ENCODE assay signal across 16 cellular contexts in genomic region chr9:123955637-123956036, GRCh38. TPM values are rescaled to one million over a fixed set of nuclear protein-coding genes. Genes with fewer than 3 reads are reported as not detected.
A peak's percentile ranks its signal among the peaks of the same experiment; 100 is the strongest.
DNase-seq lines count a peak whose midpoint lies in the region; ATAC-seq, FAIRE-seq and TF ChIP-seq lines count a peak whose summit lies in the region.
"Had no signal": no experiment of that assay in that cellular context is flagged by ENCODE, and none has a peak within 500 bp of the region (broad histone marks: within the 10 kb centered on the region; RNA-seq: fewer than 3 reads in every experiment).

No MANE protein-coding gene starts in this region.

- no TSS peak for BruUV-seq in K562 (replicated peaks; lab: Mats Ljungman, UMichigan)

- no peaks in the 10 kb centered on the region for H4K20me1 ChIP-seq in OCI-LY1 (ENCODE audit: insufficient read depth, low read length)
- H4K20me1 ChIP-seq in K562 (replicated peaks; ENCODE audit: control insufficient read depth, insufficient read depth, low read length) = no peaks in the 10 kb centered on the region

- H3K36me3 ChIP-seq in GM06990 (ENCODE audit: control insufficient read depth, insufficient read depth, low read length) = no peaks in the 10 kb centered on the region
- no peaks in the 10 kb centered on the region for H3K36me3 ChIP-seq in OCI-LY1 (ENCODE audit: insufficient read depth, low read length)
- no peaks in the 10 kb centered on the region for H3K36me3 ChIP-seq in K562 (ENCODE audit: control insufficient read depth, insufficient read depth, low read length)

- in situ Hi-C loops in K562 (cut with MboI) = no loop called here

- H3K9me3 ChIP-seq in OCI-LY1 (ENCODE audit: low read length) (no peaks in the 10 kb centered on the region), K562 (replicated peaks; ENCODE audit: control insufficient read depth, insufficient read depth, low read depth, low read length) (no peaks in the 10 kb centered on the region)
- H3K9me3 ChIP-seq: Caco-2 had no signal

- no peak overlapping the region for H3K4me2 ChIP-seq in OCI-LY1 (ENCODE audit: low read length)
- H3K4me2 ChIP-seq in K562 (ENCODE audit: insufficient read depth, low read length) = no peak overlapping the region
- H3K4me2 ChIP-seq: KMS-11 had no signal

- CTCF ChIA-PET in K562 (lab: Yijun Ruan, JAX; ENCODE audit: low intra/inter-chr PET ratio) = no interaction called here

- POLR2A ChIA-PET in K562 (lab: Yijun Ruan, JAX) = no interaction called here

- H3K27me3 ChIP-seq in GM06990 (replicated peaks; ENCODE audit: control insufficient read depth, insufficient read depth, low read length) (no peaks in the 10 kb centered on the region; the same call in 1 of the 2 replicates), OCI-LY1 (ENCODE audit: insufficient read depth, low read length) (no peaks in the 10 kb centered on the region; the same call in 1 of the 2 replicates), K562 (ENCODE audit: control insufficient read depth in 2 of 2, insufficient read depth in 2 of 2, low read length in 2 of 2) (peaks cover 11 to 37% of the 10 kb centered on the region in 2 experiments; a peak in 4 of 5 replicates)

- H3K9ac ChIP-seq in OCI-LY1 (ENCODE audit: low read length) (no peak overlapping the region), K562 (ENCODE audit: insufficient read depth in 1 of 2, low read depth in 2 of 2, low read length in 2 of 2) (no peak overlapping the region)
- H3K9ac ChIP-seq: KMS-11 had no signal

- peaks cover 9% of the 10 kb centered on the region for H3K4me1 Mint-ChIP-seq in activated naive CD8-positive, alpha-beta T cell treated with anti-CD3 and anti-CD28 coated beads for 36 hours

- H3K4me1 ChIP-seq in OCI-LY1 (ENCODE audit: insufficient read depth, low read length, severe bottlenecking) = no peaks in the 10 kb centered on the region
- H3K4me1 ChIP-seq in K562 (replicated peaks in 1 of 2; ENCODE audit: control insufficient read depth in 2 of 2, insufficient read depth in 2 of 2, low read length in 2 of 2) = no peaks in the 10 kb centered on the region
- H3K4me1 ChIP-seq: Caco-2 had no signal

- intact Hi-C loops in K562 (cut with micrococcal nuclease) = loop anchor here (10.0 kb wide), 1 partner anchor 411 kb away; no protein-coding TSS in a partner anchor

- no peak overlapping the region for H3K27ac Mint-ChIP-seq in activated naive CD8-positive, alpha-beta T cell treated with anti-CD3 and anti-CD28 coated beads for 36 hours
- H3K27ac Mint-ChIP-seq: CD14-positive monocyte; CD8-positive, alpha-beta T cell; IgD-negative memory B cell had no signal

- H3F3A ChIP-seq in OCI-LY1 (ENCODE audit: insufficient read depth, low read length) = no peaks in the 10 kb centered on the region

- H3K79me2 ChIP-seq in OCI-LY1 (ENCODE audit: insufficient read depth, low read length) (no peaks in the 10 kb centered on the region), K562 (ENCODE audit: control insufficient read depth, insufficient read depth, low read length) (no peaks in the 10 kb centered on the region)

- no peak for TF ChIP-seq EP300 in K562 (IDR thresholded peaks at IDR 0.05; ENCODE audit: low read length)

- TF ChIP-seq POLR2A in K562 (conservative IDR thresholded peaks at IDR 0.05) = no peak

- peaks cover 28% of the 10 kb centered on the region for H3K27me3 Mint-ChIP-seq in activated naive CD8-positive, alpha-beta T cell treated with anti-CD3 and anti-CD28 coated beads for 36 hours

- 2% methylated on average over 6 of the region's 6 CpGs for WGBS in K562 (ENCODE audit: insufficient coverage, low coverage, missing lambda C conversion rate)

- peak; percentile 28 for TF ChIP-seq CTCF in GM06990 (IDR thresholded peaks at IDR 0.05; ENCODE audit: insufficient read depth, low read length, poor library complexity, severe bottlenecking)
- TF ChIP-seq CTCF in GM12873 (IDR thresholded peaks at IDR 0.05; ENCODE audit: insufficient read depth, low read depth, low read length, missing control alignments) = peak; percentile 22
- peak; percentile 31; the same call in 1 of the 2 replicates for TF ChIP-seq CTCF in OCI-LY1 (IDR thresholded peaks at IDR 0.05; ENCODE audit: low read length)
- TF ChIP-seq CTCF in K562 (IDR thresholded peaks at IDR 0.05 in 2 of 3, conservative IDR thresholded peaks at IDR 0.05 in 1 of 3; ENCODE audit: insufficient read depth in 2 of 3, low read depth in 1 of 3, low read length in 3 of 3) = no peak; a peak in 1 of 6 replicates

- H3K9me3 Mint-ChIP-seq in activated naive CD8-positive, alpha-beta T cell treated with anti-CD3 and anti-CD28 coated beads for 36 hours = no peaks in the 10 kb centered on the region
- H3K9me3 Mint-ChIP-seq: CD8-positive, alpha-beta T cell had no signal

- DNase-seq in GM06990 (ENCODE audit: extremely low read depth, insufficient read length) (no peak), K562 (ENCODE audit: extremely low read depth in 1 of 4, low spot score in 3 of 4) (no peak), cerebellum (ENCODE audit: low spot score) (no peak)
- no peak for DNase-seq in activated naive CD8-positive, alpha-beta T cell treated with anti-CD3 and anti-CD28 coated beads for 36 hours
- DNase-seq: Caco-2; CD8-positive, alpha-beta T cell; DMS 273 treated with DMSO at 0.1 percent for 48 hours had no signal

- FAIRE-seq in K562 (lab: Jason Lieb, UNC) = no peak
- FAIRE-seq: A204.1, GM18507 had no signal

- H3K36me3 Mint-ChIP-seq in activated naive CD8-positive, alpha-beta T cell treated with anti-CD3 and anti-CD28 coated beads for 36 hours = no peaks in the 10 kb centered on the region
- H3K36me3 Mint-ChIP-seq: CD14-positive monocyte; CD8-positive, alpha-beta T cell; IgD-negative memory B cell had no signal

- H3K4me3 ChIP-seq in GM06990 (replicated peaks; ENCODE audit: low read depth, low read length) = no peak overlapping the region
- H3K4me3 ChIP-seq in OCI-LY1 (ENCODE audit: low read depth, low read length, poor library complexity, severe bottlenecking) = no peak overlapping the region
- H3K4me3 ChIP-seq in K562 = no peak overlapping the region

- no peak for ATAC-seq in K562
- ATAC-seq in GM18498 (IDR thresholded peaks at IDR 0.05; ENCODE audit: unreplicated experiment) = no peak
- ATAC-seq: CD8-positive, alpha-beta T cell had no signal

- no peak for TF ChIP-seq RAD21 in K562 (CRISPR knock-in tag; conservative IDR thresholded peaks at IDR 0.05 in 1 of 2, IDR thresholded peaks at IDR 0.05 in 1 of 2)

- H2AFZ ChIP-seq in OCI-LY1 (ENCODE audit: low read length) = no peak overlapping the region
- no peak overlapping the region for H2AFZ ChIP-seq in K562 (ENCODE audit: low read depth, low read length)

- H3K9me2 ChIP-seq in OCI-LY1 (ENCODE audit: low read depth, low read length) = no peaks in the 10 kb centered on the region

- no peaks in the 10 kb centered on the region for H3K9me1 ChIP-seq in K562 (ENCODE audit: control insufficient read depth, insufficient read depth, low read length)

- no peak overlapping the region for H3K27ac ChIP-seq in OCI-LY1 (ENCODE audit: low read depth, low read length, poor library complexity, severe bottlenecking)
- no peak overlapping the region for H3K27ac ChIP-seq in K562 (ENCODE audit: extremely low read depth, low read depth, low read length)
- H3K27ac ChIP-seq: KMS-11 had no signal

- no peak overlapping the region for H3K4me3 Mint-ChIP-seq in activated naive CD8-positive, alpha-beta T cell treated with anti-CD3 and anti-CD28 coated beads for 36 hours
- H3K4me3 Mint-ChIP-seq: CD14-positive monocyte; CD8-positive, alpha-beta T cell; IgD-negative memory B cell had no signal

TF ChIP-seq in K562, 482 proteins besides CTCF, POLR2A, EP300 and RAD21:
- no peak for TF ChIP-seq ATF7 (IDR thresholded peaks at IDR 0.05)
- peak; percentile 89 for TF ChIP-seq ESRRA (IDR thresholded peaks at IDR 0.05; ENCODE audit: borderline replicate concordance, low read depth)

RNA-seq across cellular contexts. Expression of gene DENND1A, which starts 25.7 kb away (rescaled TPM):
- 113 and 184 TPM in 2 replicates for total RNA-seq in K562 (2011; cell fraction: chromatin; rRNA removed; ENCODE audit: low replicate concordance)
- total RNA-seq in K562 (2011; cell fraction: nucleolus; rRNA removed) = 47.5 and 54.5 TPM in 2 replicates
- total RNA-seq in K562 (2011; cell fraction: nucleoplasm; rRNA removed) = 95.0 and 115 TPM in 2 replicates
- 15.6 and 15.7 TPM in 2 replicates for total RNA-seq in K562 (2014; rRNA removed)
- total RNA-seq in K562 (2014; rRNA removed; fragmentation: Illumina TruSeq; extraction: Trizol) = 12.8 and 13.3 TPM in 2 replicates
- total RNA-seq in K562 (2015; rRNA removed; fragmentation: Illumina TruSeq; extraction: Trizol) = 10.2 and 12.7 TPM in 2 replicates
- 27.9 and 28.5 TPM in 2 replicates for total RNA-seq in K562 (2021)
- 29.5 and 41.9 TPM in 2 replicates for polyA plus RNA-seq in K562 (2011; rRNA removed)
- polyA plus RNA-seq in K562 (2011; cell fraction: cytosol; rRNA removed) = 52.6 and 55.0 TPM in 2 replicates
- 45.9 and 63.9 TPM in 2 replicates for polyA plus RNA-seq in K562 (2011; cell fraction: nucleus; rRNA removed)
- 20.1 and 23.6 TPM in 2 replicates for polyA plus RNA-seq in K562 (2012)
- polyA plus RNA-seq in K562 (2014; fragmentation: Illumina TruSeq; extraction: Trizol) = 19.1 and 25.8 TPM in 2 replicates
- polyA plus RNA-seq in K562 (2014; fragmentation: Nextera tagmentation; extraction: Ambion mirVana) = 1 to 10 TPM; 7.6 to 7.7 TPM
- polyA plus RNA-seq in K562 (2014; rRNA removed) = 17.3 and 22.7 TPM in 2 replicates
- polyA minus RNA-seq in K562 (2011; rRNA and poly(A)+ RNA removed) = 38.7 and 44.7 TPM in 2 replicates
- polyA minus RNA-seq in K562 (2011; cell fraction: cytosol; rRNA and poly(A)+ RNA removed) = 22.0 and 34.3 TPM in 2 replicates
- polyA minus RNA-seq in K562 (2011; cell fraction: nucleus; rRNA and poly(A)+ RNA removed) = 28.7 and 29.8 TPM in 2 replicates
- total RNA-seq in cerebellum = 33.7 TPM
- 10 to 100 TPM; 21.3 to 22.1 TPM for total RNA-seq in activated naive CD8-positive, alpha-beta T cell treated with anti-CD3 and anti-CD28 coated beads for 36 hours

RNA-seq across cellular contexts. Expression of gene LHX2, which starts 55.9 kb away (rescaled TPM):
- total RNA-seq in K562 (2011; cell fraction: chromatin; rRNA removed; ENCODE audit: low replicate concordance) = not detected in 2 replicates
- not detected in 2 replicates for total RNA-seq in K562 (2011; cell fraction: nucleolus; rRNA removed)
- not detected in 2 replicates for total RNA-seq in K562 (2011; cell fraction: nucleoplasm; rRNA removed)
- total RNA-seq in K562 (2014; rRNA removed) (not detected in 2 replicates), K562 (2014; rRNA removed; fragmentation: Illumina TruSeq; extraction: Trizol) (not detected in 2 replicates), K562 (2015; rRNA removed; fragmentation: Illumina TruSeq; extraction: Trizol) (not detected in 2 replicates), K562 (2021) (0.07 TPM in 1 of 2 replicates, not detected in the other), cerebellum (0.64 TPM)
- polyA plus RNA-seq in K562 (2011; rRNA removed) (not detected in 2 replicates), K562 (2014; fragmentation: Illumina TruSeq; extraction: Trizol) (not detected in 2 replicates), K562 (2014; fragmentation: Nextera tagmentation; extraction: Ambion mirVana) (not detected), K562 (2014; rRNA removed) (not detected in 2 replicates)
- not detected in 2 replicates for polyA plus RNA-seq in K562 (2011; cell fraction: cytosol; rRNA removed)
- polyA plus RNA-seq in K562 (2011; cell fraction: nucleus; rRNA removed) = not detected in 2 replicates
- polyA plus RNA-seq in K562 (2012) = 0.14 TPM in 1 of 2 replicates, not detected in the other
- polyA minus RNA-seq in K562 (2011; rRNA and poly(A)+ RNA removed) = not detected in 2 replicates
- polyA minus RNA-seq in K562 (2011; cell fraction: cytosol; rRNA and poly(A)+ RNA removed) = not detected in 2 replicates
- not detected in 2 replicates for polyA minus RNA-seq in K562 (2011; cell fraction: nucleus; rRNA and poly(A)+ RNA removed)
- total RNA-seq in activated naive CD8-positive, alpha-beta T cell treated with anti-CD3 and anti-CD28 coated beads for 36 hours = not detected
- total RNA-seq: CD8-positive, alpha-beta T cell; HT-29 had no signal
- polyA plus RNA-seq: CD14-positive monocyte, IgD-negative memory B cell had no signal

Comparison
In these comparisons a context has a peak if more than half of its experiments do, and no peak if none do; other contexts are left out.
1. CTCF ChIP-seq: peak in GM06990 (single experiment), GM12873 (single experiment) and OCI-LY1 (single experiment); none in K562 (0 of 3).